In the genomic region with DNA sequence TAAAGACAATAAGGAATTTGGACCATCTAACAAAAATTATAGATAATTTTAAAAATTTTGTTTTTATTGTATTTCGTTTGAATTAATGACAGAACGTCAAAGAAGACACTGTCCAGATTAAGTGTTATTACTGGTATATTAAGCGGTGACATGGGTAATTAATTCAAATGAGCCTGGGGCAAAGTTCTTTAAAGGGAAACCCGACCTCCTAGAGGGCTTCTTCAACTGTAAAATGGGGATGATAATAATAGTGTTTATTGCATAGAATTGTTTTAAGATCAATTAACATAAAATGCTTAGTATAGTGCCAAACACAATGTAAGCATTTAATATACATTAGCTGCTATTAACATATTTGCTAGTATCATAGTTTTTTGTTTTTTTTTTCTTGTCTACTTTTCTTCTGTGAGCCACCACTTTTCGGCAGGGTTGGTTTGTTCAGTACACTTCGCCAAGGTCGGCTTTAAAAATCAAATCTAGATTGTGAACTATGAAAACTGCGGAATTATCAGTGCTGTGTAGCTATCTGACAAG, we compare ENCODE assay signal across 8 cellular contexts.
DNase-seq lines count a peak whose midpoint lies in the region; ATAC-seq and TF ChIP-seq lines count a peak whose summit lies in the region.

No MANE protein-coding gene starts in this region.

- no peak for TF ChIP-seq CTCF in WI38 (IDR thresholded peaks at IDR 0.05; ENCODE audit: low read depth, low read length)

- H3K27me3 ChIP-seq in iPS-15b (ENCODE audit: control insufficient read depth, insufficient read depth, low read length) = no peaks in the 10 kb centered on the region
- no peaks in the 10 kb centered on the region for H3K27me3 ChIP-seq in subcutaneous abdominal adipose tissue (ENCODE audit: control insufficient read depth in 5 of 5, insufficient read depth in 4 of 5, low read length in 5 of 5)

- H3K36me3 ChIP-seq in iPS-15b (ENCODE audit: control insufficient read depth, insufficient read depth, low read length) (no peaks in the 10 kb centered on the region), subcutaneous abdominal adipose tissue (ENCODE audit: control insufficient read depth in 5 of 5, insufficient read depth in 5 of 5, low read length in 5 of 5) (no peaks in the 10 kb centered on the region)

- peak overlapping the region; percentile 98 for H3K27ac ChIP-seq in subcutaneous abdominal adipose tissue (ENCODE audit: low read depth, low read length)

- H3K9ac ChIP-seq in iPS-15b (ENCODE audit: low read depth, low read length) (peak overlapping the region; percentile 87), subcutaneous abdominal adipose tissue (ENCODE audit: low read length in 5 of 5) (peak overlapping the region; percentile 81 to 96 (median 94))

- H3K9me3 ChIP-seq in iPS-15b (ENCODE audit: control insufficient read depth, insufficient read depth, low read length) = no peaks in the 10 kb centered on the region
- H3K9me3 ChIP-seq in subcutaneous abdominal adipose tissue (ENCODE audit: control insufficient read depth in 5 of 5, low read length in 5 of 5) = no peaks in the 10 kb centered on the region

- peak overlapping the region; percentile 94 for H3K4me3 ChIP-seq in WI38 (ENCODE audit: low read depth, low read length)
- peak overlapping the region; percentile 95 for H3K4me3 ChIP-seq in iPS-15b (ENCODE audit: low read depth, low read length)
- peak overlapping the region; percentile 91 to 97 (median 94) for H3K4me3 ChIP-seq in subcutaneous abdominal adipose tissue (ENCODE audit: low read depth in 1 of 5, low read length in 5 of 5)

- H3K4me1 ChIP-seq in iPS-15b (ENCODE audit: control insufficient read depth, insufficient read depth, low read length) (peaks cover 4% of the 10 kb centered on the region), subcutaneous abdominal adipose tissue (ENCODE audit: control insufficient read depth in 5 of 5, insufficient read depth in 5 of 5, low read length in 5 of 5) (peaks cover 0 to 31% (median 19%) of the 10 kb centered on the region in 5 donors)

- ATAC-seq in HG03045 (IDR thresholded peaks at IDR 0.05; ENCODE audit: unreplicated experiment) = peak; percentile 4

- DNase-seq in COLO829 (ENCODE audit: low spot score) (peak; percentile 43), cerebellar nuclear complex (lab: John Stamatoyannopoulos, UW) (no peak), NK-92 (lab: John Stamatoyannopoulos, UW; ENCODE audit: unreplicated experiment) (no peak), EL (no peak)
